14 cellular contexts compared by ENCODE assay signal in the genomic region with DNA sequence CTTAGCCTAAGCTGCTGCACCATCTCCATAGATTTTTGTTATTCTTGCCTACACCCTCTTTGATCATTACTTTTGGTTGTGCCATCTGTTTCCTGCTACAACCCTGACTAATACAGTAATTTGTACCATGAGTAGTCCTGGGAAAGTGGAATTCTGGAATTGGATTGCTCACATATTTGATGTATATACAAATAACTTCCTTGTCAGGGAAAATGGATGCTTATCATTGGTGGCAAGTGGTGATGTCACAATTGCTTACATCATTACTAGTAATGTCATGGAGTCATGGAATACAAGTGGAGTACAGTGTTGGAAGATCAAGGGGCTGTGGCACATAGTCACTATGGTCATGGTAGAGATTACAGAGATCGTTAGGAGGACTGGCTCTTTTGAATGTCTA. TPM values are rescaled to one million over a fixed set of nuclear protein-coding genes. Genes with fewer than 3 reads are reported as not detected.
A peak's percentile ranks its signal among the peaks of the same experiment; 100 is the strongest.
DNase-seq lines count a peak whose midpoint lies in the region; ATAC-seq and TF ChIP-seq lines count a peak whose summit lies in the region.
"Had no signal": no experiment of that assay in that cellular context is flagged by ENCODE, and none has a peak within 500 bp of the region (broad histone marks: within the 10 kb centered on the region; RNA-seq: fewer than 3 reads in every experiment).

No MANE protein-coding gene starts in this region.

- H3K4me3 Mint-ChIP-seq in stimulated activated effector memory CD8-positive, alpha-beta T cell treated with anti-CD3 and anti-CD28 coated beads, Interleukin-12 subunit alpha, Interleukin-12 subunit beta, amount 100 ng/mL, for 72 hours: no peak overlapping the region
- H3K4me3 Mint-ChIP-seq: stimulated activated memory B cell treated with anti-CD40 and anti-IgM and Interleukin-4, amounts not matched to agents 10 μg/mL and 1 μg/mL and 100 μg/mL, for 72 hours had no signal

- 100% methylated on average over 1 of the region's 1 CpG for WGBS in mammary epithelial cell (ENCODE audit: low coverage, missing lambda C conversion rate)
- WGBS in spleen, 5 donors: 88 to 100% (median 90%) methylated on average over 1 of the region's 1 CpG

- peak; percentile 13 for DNase-seq in Caki2 (ENCODE audit: low read depth)
- DNase-seq in HFF-Myc (ENCODE audit: extremely low read depth, low read depth): peak; percentile 46
- peak; percentile 14 for DNase-seq in mammary epithelial cell
- peak; percentile 39 to 68 for DNase-seq in foreskin keratinocyte
- DNase-seq in NCI-H2227 treated with DMSO at 0.1 percent for 48 hours (lab: John Stamatoyannopoulos, UW): no peak
- no peak for DNase-seq in spleen
- DNase-seq in stimulated activated CD4-positive, alpha-beta T cell treated with anti-CD3 and anti-CD28 coated beads, Interleukin-2, amount 100 ng/mL, for 48 hours: no peak
- no peak for DNase-seq in stimulated activated effector memory CD8-positive, alpha-beta T cell treated with anti-CD3 and anti-CD28 coated beads, Interleukin-12 subunit alpha, Interleukin-12 subunit beta, amount 100 ng/mL, for 72 hours (ENCODE audit: low spot score in 2 of 2)
- DNase-seq: GDM1, NCI-H1105 treated with DMSO at 0.1 percent for 48 hours, NCI-H526 had no signal

- no peaks in the 10 kb centered on the region for H3K9me3 ChIP-seq in mammary epithelial cell (replicated peaks; ENCODE audit: insufficient read depth, low read length)
- H3K9me3 ChIP-seq in spleen: no peaks in the 10 kb centered on the region
- H3K9me3 ChIP-seq: neutrophil had no signal

- intact Hi-C loops in mammary epithelial cell (cut with micrococcal nuclease) (no loop called here), spleen (cut with DNase I; ENCODE audit: low total_unique reads) (no loop called here)

- H4K20me1 ChIP-seq in mammary epithelial cell (ENCODE audit: insufficient read depth, low read length): no peaks in the 10 kb centered on the region

- dilution Hi-C loops in mammary epithelial cell (cut with HindIII; ENCODE audit: low sequenced_read_pairs): no loop called here

- H3K4me2 ChIP-seq in mammary epithelial cell (ENCODE audit: insufficient read depth, low read depth, low read length): no peak overlapping the region

- H3K27me3 ChIP-seq in mammary epithelial cell (ENCODE audit: insufficient read depth, low read length): no peaks in the 10 kb centered on the region
- no peaks in the 10 kb centered on the region for H3K27me3 ChIP-seq in foreskin keratinocyte
- H3K27me3 ChIP-seq in spleen (replicated peaks in 1 of 7): no peaks in the 10 kb centered on the region
- H3K27me3 ChIP-seq: neutrophil had no signal

- no peaks in the 10 kb centered on the region for H3K4me1 Mint-ChIP-seq in stimulated activated effector memory CD8-positive, alpha-beta T cell treated with anti-CD3 and anti-CD28 coated beads, Interleukin-12 subunit alpha, Interleukin-12 subunit beta, amount 100 ng/mL, for 72 hours
- H3K4me1 Mint-ChIP-seq: stimulated activated memory B cell treated with anti-CD40 and anti-IgM and Interleukin-4, amounts not matched to agents 10 μg/mL and 1 μg/mL and 100 μg/mL, for 72 hours had no signal

- no peak for TF ChIP-seq POLR2A in spleen (IDR thresholded peaks at IDR 0.05)

- peaks cover 27% of the 10 kb centered on the region for H3K36me3 Mint-ChIP-seq in stimulated activated effector memory CD8-positive, alpha-beta T cell treated with anti-CD3 and anti-CD28 coated beads, Interleukin-12 subunit alpha, Interleukin-12 subunit beta, amount 100 ng/mL, for 72 hours

- CTCF ChIA-PET in mammary epithelial cell (lab: Charles Lee; ENCODE audit: low non-redundant PET): interaction anchor here (0.6 kb wide), 1 partner anchor 177 kb away, joined by 4 read pairs; no protein-coding TSS in a partner anchor

- no peaks in the 10 kb centered on the region for H3K9me3 Mint-ChIP-seq in stimulated activated effector memory CD8-positive, alpha-beta T cell treated with anti-CD3 and anti-CD28 coated beads, Interleukin-12 subunit alpha, Interleukin-12 subunit beta, amount 100 ng/mL, for 72 hours
- H3K9me3 Mint-ChIP-seq: activated naive CD4-positive, alpha-beta T cell treated with anti-CD3 and anti-CD28 coated beads, Interleukin-2, amount 50 U/mL, for 72 hours had no signal

- peak; percentile 82 for ATAC-seq in foreskin keratinocyte
- no peak for ATAC-seq in stimulated activated effector memory CD8-positive, alpha-beta T cell treated with anti-CD3 and anti-CD28 coated beads, Interleukin-12 subunit alpha, Interleukin-12 subunit beta, amount 100 ng/mL, for 72 hours
- ATAC-seq: activated naive CD4-positive, alpha-beta T cell treated with anti-CD3 and anti-CD28 coated beads, Interleukin-2, amount 50 U/mL, for 72 hours; stimulated activated memory B cell treated with anti-CD40 and anti-IgM and Interleukin-4, amounts not matched to agents 10 μg/mL and 1 μg/mL and 100 μg/mL, for 72 hours had no signal

- H2AFZ ChIP-seq in mammary epithelial cell (ENCODE audit: low read depth, low read length): no peak overlapping the region

- H3K27ac ChIP-seq in mammary epithelial cell (ENCODE audit: insufficient read depth, low read depth, low read length) (no peak overlapping the region), foreskin keratinocyte (no peak overlapping the region), spleen (no peak overlapping the region)
- H3K27ac ChIP-seq: neutrophil had no signal

- no peak overlapping the region for H3K4me3 ChIP-seq in HFF-Myc (replicated peaks; ENCODE audit: low read depth, low read length)
- H3K4me3 ChIP-seq in mammary epithelial cell (replicated peaks in 1 of 3; ENCODE audit: insufficient read depth in 1 of 3, low read depth in 2 of 3, low read length in 3 of 3): no peak overlapping the region
- no peak overlapping the region for H3K4me3 ChIP-seq in spleen

- TF ChIP-seq CTCF in HFF-Myc (IDR thresholded peaks at IDR 0.05; ENCODE audit: low read depth, low read length, missing control alignments): no peak
- TF ChIP-seq CTCF in mammary epithelial cell (conservative IDR thresholded peaks at IDR 0.05 in 1 of 2, IDR thresholded peaks at IDR 0.05 in 1 of 2; ENCODE audit: extremely low read depth in 1 of 2, insufficient read depth in 1 of 2, low read depth in 1 of 2, low read length in 2 of 2): no peak
- TF ChIP-seq CTCF in foreskin keratinocyte (conservative IDR thresholded peaks at IDR 0.05): no peak
- no peak for TF ChIP-seq CTCF in spleen (IDR thresholded peaks at IDR 0.05 in 8 of 11, conservative IDR thresholded peaks at IDR 0.05 in 3 of 11)

- no peak overlapping the region for H3K27ac Mint-ChIP-seq in stimulated activated effector memory CD8-positive, alpha-beta T cell treated with anti-CD3 and anti-CD28 coated beads, Interleukin-12 subunit alpha, Interleukin-12 subunit beta, amount 100 ng/mL, for 72 hours
- H3K27ac Mint-ChIP-seq: activated naive CD4-positive, alpha-beta T cell treated with anti-CD3 and anti-CD28 coated beads, Interleukin-2, amount 50 U/mL, for 72 hours; stimulated activated memory B cell treated with anti-CD40 and anti-IgM and Interleukin-4, amounts not matched to agents 10 μg/mL and 1 μg/mL and 100 μg/mL, for 72 hours had no signal

- BruUV-seq in mammary epithelial cell (replicated peaks; lab: Mats Ljungman, UMichigan): no TSS peak

- in situ Hi-C loops in Caki2 (cut with HindIII; ENCODE audit: low pct_unique_long_range_greater_than_20kb, low sequenced_read_pairs) (no loop called here), mammary epithelial cell (cut with MboI; ENCODE audit: low sequenced_read_pairs in 2 of 2) (no loop called here)

- no peak overlapping the region for H3K9ac ChIP-seq in mammary epithelial cell (ENCODE audit: insufficient read depth, low read length)

- H3K36me3 ChIP-seq in mammary epithelial cell (ENCODE audit: insufficient read depth, low read length): peaks cover 6% of the 10 kb centered on the region
- H3K36me3 ChIP-seq in spleen: peaks cover 3 to 35% (median 18%) of the 10 kb centered on the region in 6 donors

- H3K79me2 ChIP-seq in mammary epithelial cell (ENCODE audit: insufficient read depth, low read length): no peaks in the 10 kb centered on the region

- H3K4me1 ChIP-seq in mammary epithelial cell (ENCODE audit: insufficient read depth, low read length) (no peaks in the 10 kb centered on the region), foreskin keratinocyte (no peaks in the 10 kb centered on the region), spleen (peaks cover 0 to 6% (median 0%) of the 10 kb centered on the region in 6 donors)

RNA-seq across cellular contexts. Expression of a gene that starts 24.3 kb away (rescaled TPM):
- 32.6 and 56.4 TPM in 2 replicates for total RNA-seq in Caki2 (2014; rRNA removed; shearing (Covaris generic); ENCODE audit: low replicate concordance)
- total RNA-seq in mammary epithelial cell (10 to 100 TPM; 41.8 to 64.7 TPM), foreskin keratinocyte (42.7 and 43.4 TPM in 2 replicates), spleen (10 to 100 TPM; 25.2 to 53.5 (median 30.5) TPM)
- polyA plus RNA-seq in mammary epithelial cell (24.5 TPM), foreskin keratinocyte (16.0 and 20.5 TPM in 2 replicates), spleen (10 to 100 TPM; 12.3 to 17.2 (median 17.1) TPM)
- 33.5 TPM for polyA minus RNA-seq in mammary epithelial cell

RNA-seq across cellular contexts. Expression of a gene that starts 24.6 kb away (rescaled TPM):
- total RNA-seq in Caki2 (2014; rRNA removed; shearing (Covaris generic); ENCODE audit: low replicate concordance): 0.14 and 1.2 TPM in 2 replicates
- total RNA-seq in mammary epithelial cell (1 to 10 TPM; 2.2 to 3.3 TPM), foreskin keratinocyte (2.9 and 4.3 TPM in 2 replicates), spleen (10 to 100 TPM in 2 of 7 donors, 1 to 10 TPM in 5; 6.8 to 15.9 (median 9.0) TPM)
- polyA plus RNA-seq in mammary epithelial cell (1.4 TPM), foreskin keratinocyte (3.4 and 6.3 TPM in 2 replicates), spleen (1 to 10 TPM; 3.5 to 4.5 (median 3.7) TPM)
- 7.8 TPM for polyA minus RNA-seq in mammary epithelial cell

Comparison
In these comparisons a context has a peak if more than half of its experiments do, and no peak if none do; other contexts are left out.
1. DNase-seq: peak in Caki2 (single experiment), HFF-Myc (single experiment), mammary epithelial cell (single experiment) and foreskin keratinocyte (2 of 2); none in NCI-H2227 treated with DMSO at 0.1 percent for 48 hours (single experiment), spleen (single experiment), stimulated activated CD4-positive, alpha-beta T cell treated with anti-CD3 and anti-CD28 coated beads, Interleukin-2, amount 100 ng/mL, for 48 hours (0 of 2) and stimulated activated effector memory CD8-positive, alpha-beta T cell treated with anti-CD3 and anti-CD28 coated beads, Interleukin-12 subunit alpha, Interleukin-12 subunit beta, amount 100 ng/mL, for 72 hours (0 of 2).